Comparison of ENCODE assay signal across 12 cellular contexts in genomic region chr21:45469273-45470086, GRCh38.
DNase-seq lines count a peak whose midpoint lies in the region; ATAC-seq, FAIRE-seq and TF ChIP-seq lines count a peak whose summit lies in the region.
"Had no signal": no experiment of that assay in that cellular context is flagged by ENCODE, and none has a peak within 500 bp of the region (broad histone marks: within the 10 kb centered on the region; RNA-seq: fewer than 3 reads in every experiment).

No MANE protein-coding gene starts in this region.

- peaks cover 4% of the 10 kb centered on the region for H3K27me3 Mint-ChIP-seq in CD4-positive, CD25-positive, alpha-beta regulatory T cell
- H3K27me3 Mint-ChIP-seq in brain: no peaks in the 10 kb centered on the region
- H3K27me3 Mint-ChIP-seq: activated naive CD4-positive, alpha-beta T cell treated with anti-CD3 and anti-CD28 coated beads, Interleukin-2, amount 50 U/mL, for 24 hours had no signal

- no peak overlapping the region for H3K27ac ChIP-seq in CD4-positive, CD25-positive, alpha-beta regulatory T cell (ENCODE audit: insufficient read depth, low read length, poor library complexity, severe bottlenecking)
- peak overlapping the region; percentile 36 to 74 for H3K27ac ChIP-seq in kidney (ENCODE audit: low read depth in 2 of 2, low read length in 2 of 2)
- H3K27ac ChIP-seq in rectal smooth muscle tissue (ENCODE audit: low read depth, low read length): peak overlapping the region; percentile 79
- peak overlapping the region in 1 of 2 experiments; percentile 85; a peak in 1 of 4 replicates for H3K27ac ChIP-seq in SK-N-SH (ENCODE audit: low read depth in 2 of 2, low read length in 1 of 2)
- H3K27ac ChIP-seq: C4-2B had no signal

- no peak for DNase-seq in CD4-positive, CD25-positive, alpha-beta regulatory T cell
- DNase-seq in kidney (peak; percentile 75), NCI-H2081 treated with DMSO at 0.1 percent for 48 hours (lab: John Stamatoyannopoulos, UW) (no peak), SK-N-SH (no peak)
- DNase-seq: OCI-M1 had no signal

- H3K9me3 ChIP-seq in CD4-positive, CD25-positive, alpha-beta regulatory T cell (ENCODE audit: control insufficient read depth in 2 of 2, low read length in 2 of 2): no peaks in the 10 kb centered on the region
- no peaks in the 10 kb centered on the region for H3K9me3 ChIP-seq in kidney (ENCODE audit: control insufficient read depth in 1 of 2, low read length in 2 of 2)
- H3K9me3 ChIP-seq in SK-N-SH: no peaks in the 10 kb centered on the region

- H3K4me2 ChIP-seq in SK-N-SH: no peak overlapping the region

- no peaks in the 10 kb centered on the region for H3K4me1 ChIP-seq in CD4-positive, CD25-positive, alpha-beta regulatory T cell (ENCODE audit: control insufficient read depth, insufficient read depth, low read length, poor library complexity, severe bottlenecking)
- H3K4me1 ChIP-seq in kidney (ENCODE audit: control insufficient read depth in 1 of 2, insufficient read depth in 1 of 2, low read depth in 1 of 2, low read length in 2 of 2) (peaks cover 25 to 37% of the 10 kb centered on the region in 2 donors), rectal smooth muscle tissue (ENCODE audit: control insufficient read depth, insufficient read depth, low read length) (peaks cover 3% of the 10 kb centered on the region), SK-N-SH (ENCODE audit: control insufficient read depth in 1 of 2, insufficient read depth in 2 of 2, low read depth in 1 of 2, low read length in 1 of 2) (peaks cover 16 to 34% of the 10 kb centered on the region in 2 experiments; a peak in 3 of 4 replicates)

- H3K9me2 ChIP-seq in SK-N-SH: no peaks in the 10 kb centered on the region

- peaks cover 0 to 3% (median 0%) of the 10 kb centered on the region in 7 donors for H3K9me3 Mint-ChIP-seq in CD4-positive, CD25-positive, alpha-beta regulatory T cell
- H3K9me3 Mint-ChIP-seq in brain: peaks cover 0 to 6% (median 0%) of the 10 kb centered on the region in 5 experiments
- H3K9me3 Mint-ChIP-seq: activated naive CD4-positive, alpha-beta T cell treated with anti-CD3 and anti-CD28 coated beads, Interleukin-2, amount 50 U/mL, for 24 hours had no signal

- TF ChIP-seq CTCF in brain (conservative IDR thresholded peaks at IDR 0.05) (no peak), kidney (IDR thresholded peaks at IDR 0.05; ENCODE audit: borderline replicate concordance, extremely low read depth, insufficient read depth) (no peak), SK-N-SH (IDR thresholded peaks at IDR 0.05) (no peak)

- TF ChIP-seq EP300 in SK-N-SH (IDR thresholded peaks at IDR 0.05; ENCODE audit: borderline replicate concordance in 1 of 2, low read depth in 1 of 2, low read length in 1 of 2): no peak

- ATAC-seq in CD4-positive, CD25-positive, alpha-beta regulatory T cell (ENCODE audit: low read depth in 2 of 2): no peak
- ATAC-seq in GM18868 (IDR thresholded peaks at IDR 0.05; ENCODE audit: unreplicated experiment): no peak
- no peak for ATAC-seq in GM18867 (IDR thresholded peaks at IDR 0.05; ENCODE audit: unreplicated experiment)

- CTCF ChIA-PET in SK-N-SH (lab: Yijun Ruan, JAX): interaction anchor here (1.3 to 2.2 kb wide), 3 partner anchors 9 to 351 kb away, joined by 3 to 21 read pairs (median 3); no protein-coding TSS in a partner anchor

- no peak overlapping the region for H2AFZ ChIP-seq in SK-N-SH (ENCODE audit: low read depth)

- TF ChIP-seq RAD21 in SK-N-SH (IDR thresholded peaks at IDR 0.05; ENCODE audit: low read length): no peak

- H3K9ac ChIP-seq in kidney (ENCODE audit: low read length in 2 of 2) (peak overlapping the region; percentile 30 to 46), rectal smooth muscle tissue (ENCODE audit: low read length) (no peak overlapping the region), SK-N-SH (no peak overlapping the region)

- H3K27ac Mint-ChIP-seq in CD4-positive, CD25-positive, alpha-beta regulatory T cell: peak overlapping the region in 2 of 3 donors; percentile 42 to 80
- peak overlapping the region in 4 of 5 experiments; percentile 7 to 87 (median 58) for H3K27ac Mint-ChIP-seq in brain

- no peaks in the 10 kb centered on the region for H3K27me3 ChIP-seq in CD4-positive, CD25-positive, alpha-beta regulatory T cell (ENCODE audit: control insufficient read depth, insufficient read depth, low read length)
- H3K27me3 ChIP-seq in rectal smooth muscle tissue (ENCODE audit: control insufficient read depth, insufficient read depth, low read length) (no peaks in the 10 kb centered on the region), SK-N-SH (ENCODE audit: insufficient read depth) (no peaks in the 10 kb centered on the region)

- intact Hi-C loops in kidney (cut with DNase I): no loop called here

- H3K4me3 ChIP-seq in CD4-positive, CD25-positive, alpha-beta regulatory T cell (ENCODE audit: low read depth, low read length): no peak overlapping the region
- H3K4me3 ChIP-seq in kidney (ENCODE audit: low read length in 2 of 2) (peak overlapping the region; percentile 13 to 20), rectal smooth muscle tissue (ENCODE audit: low read length) (no peak overlapping the region), SK-N-SH (ENCODE audit: low read depth in 2 of 2, low read length in 1 of 2) (no peak overlapping the region)

- H3K4me1 Mint-ChIP-seq in CD4-positive, CD25-positive, alpha-beta regulatory T cell: peaks cover 0 to 21% (median 8%) of the 10 kb centered on the region in 4 donors
- H3K4me1 Mint-ChIP-seq in brain: peaks cover 28% of the 10 kb centered on the region

- POLR2A ChIA-PET in SK-N-SH (lab: Yijun Ruan, JAX): no interaction called here

- peaks cover 62% of the 10 kb centered on the region for H4K20me1 ChIP-seq in SK-N-SH (ENCODE audit: insufficient read depth)

- H3K79me2 ChIP-seq in SK-N-SH (ENCODE audit: insufficient read depth): peaks cover 72% of the 10 kb centered on the region

- WGBS in SK-N-SH (ENCODE audit: low lambda C conversion rate): 82% methylated on average over 12 of the region's 24 CpGs

- H3K36me3 Mint-ChIP-seq in CD4-positive, CD25-positive, alpha-beta regulatory T cell: no peaks in the 10 kb centered on the region
- H3K36me3 Mint-ChIP-seq in brain: no peaks in the 10 kb centered on the region
- H3K36me3 Mint-ChIP-seq: activated naive CD4-positive, alpha-beta T cell treated with anti-CD3 and anti-CD28 coated beads, Interleukin-2, amount 50 U/mL, for 24 hours had no signal

- peaks cover 17% of the 10 kb centered on the region for H3F3A ChIP-seq in SK-N-SH (replicated peaks; ENCODE audit: insufficient read depth)

- no peaks in the 10 kb centered on the region for H3K36me3 ChIP-seq in CD4-positive, CD25-positive, alpha-beta regulatory T cell (ENCODE audit: control insufficient read depth, insufficient read depth, low read length)
- peaks cover under 1 to 5% of the 10 kb centered on the region in 2 donors for H3K36me3 ChIP-seq in kidney (ENCODE audit: control insufficient read depth in 1 of 2, insufficient read depth in 2 of 2, low read length in 2 of 2)
- H3K36me3 ChIP-seq in rectal smooth muscle tissue (ENCODE audit: control insufficient read depth, insufficient read depth, low read length): no peaks in the 10 kb centered on the region
- peaks cover 4 to 13% of the 10 kb centered on the region in 2 experiments for H3K36me3 ChIP-seq in SK-N-SH (replicated peaks in 1 of 2; ENCODE audit: control insufficient read depth in 1 of 2, insufficient read depth in 2 of 2, low read length in 1 of 2)

- no peak for FAIRE-seq in kidney (lab: Jason Lieb, UNC)
- FAIRE-seq: GM12891 had no signal

- no peak overlapping the region for H3K4me3 Mint-ChIP-seq in CD4-positive, CD25-positive, alpha-beta regulatory T cell
- H3K4me3 Mint-ChIP-seq in brain: peak overlapping the region in 1 of 5 experiments; percentile 66
- H3K4me3 Mint-ChIP-seq: activated naive CD4-positive, alpha-beta T cell treated with anti-CD3 and anti-CD28 coated beads, Interleukin-2, amount 50 U/mL, for 24 hours had no signal

TF ChIP-seq in SK-N-SH, 30 proteins besides CTCF, POLR2A, EP300 and RAD21 (continues in another document):
- no peak for TF ChIP-seq SMC3 (IDR thresholded peaks at IDR 0.05; ENCODE audit: low read depth, low read length)
- no peak for TF ChIP-seq PBX3 (IDR thresholded peaks at IDR 0.05)
- no peak for TF ChIP-seq FOXM1 (IDR thresholded peaks at IDR 0.05; ENCODE audit: low read depth)
- TF ChIP-seq MAX (IDR thresholded peaks at IDR 0.05; ENCODE audit: low read depth): no peak
- no peak for TF ChIP-seq FOSL2 (IDR thresholded peaks at IDR 0.05; ENCODE audit: borderline replicate concordance, low read depth)
- no peak for TF ChIP-seq GATA2 (CRISPR knock-in tag; IDR thresholded peaks at IDR 0.05)
- TF ChIP-seq CHD2 (IDR thresholded peaks at IDR 0.05; ENCODE audit: low read length, partially characterized antibody): no peak
- no peak for TF ChIP-seq MEF2A (IDR thresholded peaks at IDR 0.05; ENCODE audit: borderline replicate concordance, low read depth)
- TF ChIP-seq ZBTB33 (IDR thresholded peaks at IDR 0.05; ENCODE audit: borderline replicate concordance, low read depth): no peak
- no peak for TF ChIP-seq NFIC (IDR thresholded peaks at IDR 0.05; ENCODE audit: borderline replicate concordance)

Comparison
In these comparisons a context has a peak if more than half of its experiments do, and no peak if none do; other contexts are left out.
1. H3K4me3 ChIP-seq: peak in kidney (2 of 2); none in CD4-positive, CD25-positive, alpha-beta regulatory T cell (single experiment), rectal smooth muscle tissue (single experiment) and SK-N-SH (0 of 2).
2. H3K9ac ChIP-seq: peak in kidney (2 of 2); none in rectal smooth muscle tissue (single experiment) and SK-N-SH (single experiment).